In the genomic region with DNA sequence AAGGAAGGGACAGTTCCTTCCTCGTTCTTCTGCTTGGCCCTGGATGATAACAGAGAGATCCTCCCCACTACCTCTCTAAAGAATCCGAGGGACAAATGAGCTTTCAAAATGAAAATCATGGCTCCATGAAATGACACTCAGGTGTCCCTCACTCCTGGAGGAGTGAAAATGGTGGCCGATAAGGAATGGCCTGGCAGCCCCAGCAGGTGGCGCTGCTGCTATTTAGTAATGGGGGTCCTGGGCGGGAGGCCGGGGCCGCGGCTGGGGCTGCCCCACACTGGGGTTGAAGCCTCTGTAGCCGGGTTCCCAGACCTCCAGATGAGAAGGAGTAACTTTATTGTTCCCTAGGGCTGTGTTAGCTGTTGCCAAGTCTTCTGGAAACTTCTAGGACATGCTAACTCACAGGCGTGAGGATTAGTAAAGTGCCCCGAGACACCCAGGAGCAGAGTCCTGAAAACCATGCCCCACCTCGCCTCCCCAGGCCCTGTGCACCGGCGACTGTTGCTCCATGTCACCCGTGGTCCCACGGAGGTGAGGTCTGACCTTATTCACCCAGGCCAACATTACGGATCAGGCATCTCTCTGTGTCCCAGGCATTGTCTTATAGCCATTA, we compare ENCODE assay signal across 1 cellular context.
A peak's percentile ranks its signal among the peaks of the same experiment; 100 is the strongest.
TF ChIP-seq lines count a peak whose summit lies in the region.

No MANE protein-coding gene starts in this region.

TF ChIP-seq in K562, 482 proteins besides CTCF, POLR2A, EP300 and RAD21 (continued from another document):
- TF ChIP-seq, protein P1, sequence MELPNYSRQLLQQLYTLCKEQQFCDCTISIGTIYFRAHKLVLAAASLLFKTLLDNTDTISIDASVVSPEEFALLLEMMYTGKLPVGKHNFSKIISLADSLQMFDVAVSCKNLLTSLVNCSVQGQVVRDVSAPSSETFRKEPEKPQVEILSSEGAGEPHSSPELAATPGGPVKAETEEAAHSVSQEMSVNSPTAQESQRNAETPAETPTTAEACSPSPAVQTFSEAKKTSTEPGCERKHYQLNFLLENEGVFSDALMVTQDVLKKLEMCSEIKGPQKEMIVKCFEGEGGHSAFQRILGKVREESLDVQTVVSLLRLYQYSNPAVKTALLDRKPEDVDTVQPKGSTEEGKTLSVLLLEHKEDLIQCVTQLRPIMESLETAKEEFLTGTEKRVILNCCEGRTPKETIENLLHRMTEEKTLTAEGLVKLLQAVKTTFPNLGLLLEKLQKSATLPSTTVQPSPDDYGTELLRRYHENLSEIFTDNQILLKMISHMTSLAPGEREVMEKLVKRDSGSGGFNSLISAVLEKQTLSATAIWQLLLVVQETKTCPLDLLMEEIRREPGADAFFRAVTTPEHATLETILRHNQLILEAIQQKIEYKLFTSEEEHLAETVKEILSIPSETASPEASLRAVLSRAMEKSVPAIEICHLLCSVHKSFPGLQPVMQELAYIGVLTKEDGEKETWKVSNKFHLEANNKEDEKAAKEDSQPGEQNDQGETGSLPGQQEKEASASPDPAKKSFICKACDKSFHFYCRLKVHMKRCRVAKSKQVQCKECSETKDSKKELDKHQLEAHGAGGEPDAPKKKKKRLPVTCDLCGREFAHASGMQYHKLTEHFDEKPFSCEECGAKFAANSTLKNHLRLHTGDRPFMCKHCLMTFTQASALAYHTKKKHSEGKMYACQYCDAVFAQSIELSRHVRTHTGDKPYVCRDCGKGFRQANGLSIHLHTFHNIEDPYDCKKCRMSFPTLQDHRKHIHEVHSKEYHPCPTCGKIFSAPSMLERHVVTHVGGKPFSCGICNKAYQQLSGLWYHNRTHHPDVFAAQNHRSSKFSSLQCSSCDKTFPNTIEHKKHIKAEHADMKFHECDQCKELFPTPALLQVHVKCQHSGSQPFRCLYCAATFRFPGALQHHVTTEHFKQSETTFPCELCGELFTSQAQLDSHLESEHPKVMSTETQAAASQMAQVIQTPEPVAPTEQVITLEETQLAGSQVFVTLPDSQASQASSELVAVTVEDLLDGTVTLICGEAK (IDR thresholded peaks at IDR 0.05): peak; percentile 71
- TF ChIP-seq, protein P1 (CRISPR knock-in tag; IDR thresholded peaks at IDR 0.05): no peak
- TF ChIP-seq YY1 (IDR thresholded peaks at IDR 0.05; ENCODE audit: borderline replicate concordance in 1 of 3, control insufficient read depth in 1 of 3, extremely low read depth in 1 of 3, insufficient read depth in 3 of 3, insufficient read length in 1 of 3, insufficient replicate concordance in 2 of 3, low read depth in 1 of 3, low read length in 2 of 3) (peak in 2 of 3 experiments; percentile 77 to 83), NCOR1 (IDR thresholded peaks at IDR 0.05) (no peak), STAG1 (CRISPR knock-in tag; IDR thresholded peaks at IDR 0.05; ENCODE audit: borderline replicate concordance) (peak; percentile 53; the same call in 1 of the 2 replicates), RB1 (IDR thresholded peaks at IDR 0.05; ENCODE audit: low read depth) (peak; percentile 49; the same call in 1 of the 2 replicates), BRCA1 (IDR thresholded peaks at IDR 0.05) (no peak), BRCA1 (CRISPR knock-in tag; IDR thresholded peaks at IDR 0.05) (no peak), SMAD4 (CRISPR knock-in tag; conservative IDR thresholded peaks at IDR 0.05) (peak; percentile 51; the same call in 1 of the 2 replicates)
- TF ChIP-seq, protein P2, sequence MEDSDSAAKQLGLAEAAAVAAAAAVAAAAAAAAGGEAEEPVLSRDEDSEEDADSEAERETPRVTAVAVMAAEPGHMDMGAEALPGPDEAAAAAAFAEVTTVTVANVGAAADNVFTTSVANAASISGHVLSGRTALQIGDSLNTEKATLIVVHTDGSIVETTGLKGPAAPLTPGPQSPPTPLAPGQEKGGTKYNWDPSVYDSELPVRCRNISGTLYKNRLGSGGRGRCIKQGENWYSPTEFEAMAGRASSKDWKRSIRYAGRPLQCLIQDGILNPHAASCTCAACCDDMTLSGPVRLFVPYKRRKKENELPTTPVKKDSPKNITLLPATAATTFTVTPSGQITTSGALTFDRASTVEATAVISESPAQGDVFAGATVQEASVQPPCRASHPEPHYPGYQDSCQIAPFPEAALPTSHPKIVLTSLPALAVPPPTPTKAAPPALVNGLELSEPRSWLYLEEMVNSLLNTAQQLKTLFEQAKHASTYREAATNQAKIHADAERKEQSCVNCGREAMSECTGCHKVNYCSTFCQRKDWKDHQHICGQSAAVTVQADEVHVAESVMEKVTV (CRISPR knock-in tag; IDR thresholded peaks at IDR 0.05): peak; percentile 71
- TF ChIP-seq, protein P3, sequence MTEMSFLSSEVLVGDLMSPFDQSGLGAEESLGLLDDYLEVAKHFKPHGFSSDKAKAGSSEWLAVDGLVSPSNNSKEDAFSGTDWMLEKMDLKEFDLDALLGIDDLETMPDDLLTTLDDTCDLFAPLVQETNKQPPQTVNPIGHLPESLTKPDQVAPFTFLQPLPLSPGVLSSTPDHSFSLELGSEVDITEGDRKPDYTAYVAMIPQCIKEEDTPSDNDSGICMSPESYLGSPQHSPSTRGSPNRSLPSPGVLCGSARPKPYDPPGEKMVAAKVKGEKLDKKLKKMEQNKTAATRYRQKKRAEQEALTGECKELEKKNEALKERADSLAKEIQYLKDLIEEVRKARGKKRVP (CRISPR knock-in tag; IDR thresholded peaks at IDR 0.05): no peak
